Comparison of ENCODE assay signal across 15 cellular contexts in the genomic region with DNA sequence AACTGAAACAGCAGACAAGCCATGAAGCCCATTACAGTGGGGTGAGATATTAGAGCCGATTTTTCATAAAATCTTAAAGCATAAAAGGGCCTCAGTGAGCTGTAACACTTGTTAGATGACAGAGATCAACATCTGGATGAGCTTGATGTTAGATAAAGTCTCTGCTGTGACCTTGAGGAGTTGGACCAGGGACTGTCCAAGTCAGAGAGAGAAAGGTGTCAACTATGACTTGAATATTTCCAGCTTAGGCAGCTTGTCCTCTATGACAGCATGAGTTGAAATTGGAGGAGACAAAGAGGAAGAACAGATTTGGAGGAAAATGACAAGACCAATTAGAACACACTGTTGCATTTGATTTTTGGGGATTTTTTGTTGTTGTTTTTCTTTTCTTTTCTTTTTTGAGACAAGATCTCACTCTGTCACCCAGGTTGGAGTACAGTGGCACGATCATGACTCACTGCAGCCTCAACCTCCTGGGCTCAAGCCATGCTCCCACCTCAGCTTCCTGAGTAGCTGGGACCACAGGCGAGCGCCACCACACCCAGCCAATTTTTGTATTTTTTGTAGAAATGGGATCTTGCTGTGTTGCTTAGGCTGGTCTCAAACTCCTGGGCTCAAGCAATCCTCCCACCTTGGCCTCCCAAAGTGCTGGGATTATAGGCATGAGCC. TPM values are rescaled to one million over a fixed set of nuclear protein-coding genes. Genes with fewer than 3 reads are reported as not detected.
DNase-seq lines count a peak whose midpoint lies in the region; ATAC-seq lines count a peak whose summit lies in the region.
"Had no signal": no experiment of that assay in that cellular context is flagged by ENCODE, and none has a peak within 500 bp of the region (broad histone marks: within the 10 kb centered on the region; RNA-seq: fewer than 3 reads in every experiment).

No MANE protein-coding gene starts in this region.

- H3K27me3 ChIP-seq in BLaER1 treated with 17β-estradiol and CSF1 and Interleukin-3, amounts not matched to agents 10 nM and 100 nM = no peaks in the 10 kb centered on the region
- H3K27me3 ChIP-seq: ovary had no signal

- DNase-seq in CD1c-positive myeloid dendritic cell (ENCODE audit: extremely low spot score) (peak; percentile 69), OCI-M1 (lab: John Stamatoyannopoulos, UW) (peak; percentile 39), pons (ENCODE audit: low spot score) (no peak), mesenteric fat pad (ENCODE audit: low spot score) (no peak)
- DNase-seq: activated CD4-positive, CD25-positive, alpha-beta regulatory T cell; activated T-cell treated with anti-CD3 and anti-CD28 coated beads for 4 hours; DMS153; foreskin fibroblast; Kasumi-1; left cardiac atrium; NCI-H1436 treated with DMSO at 0.1 percent for 48 hours; ovary had no signal

- intact Hi-C loops in dendritic cell treated with granulocyte-macrophage colony-stimulating factor and Interleukin-4, amounts not matched to agents 40 ng/mL and 50 ng/mL, for 4 days (cut with micrococcal nuclease) = loop anchor here (2.0 kb wide), 1 partner anchor 37 kb away; no protein-coding TSS in a partner anchor

- H3K9me3 ChIP-seq in BLaER1 treated with 17β-estradiol and CSF1 and Interleukin-3, amounts not matched to agents 10 nM and 100 nM (replicated peaks in 1 of 11) = no peaks in the 10 kb centered on the region
- H3K9me3 ChIP-seq: ovary had no signal

- H3K9me3 Mint-ChIP-seq in dendritic cell treated with granulocyte-macrophage colony-stimulating factor and Interleukin-4, amounts not matched to agents 40 ng/mL and 50 ng/mL, for 4 days = no peaks in the 10 kb centered on the region

- no peak overlapping the region for H3K4me3 ChIP-seq in BLaER1 treated with 17β-estradiol and CSF1 and Interleukin-3, amounts not matched to agents 10 nM and 100 nM
- H3K4me3 ChIP-seq: ovary had no signal

- H3K36me3 ChIP-seq in BLaER1 treated with 17β-estradiol and CSF1 and Interleukin-3, amounts not matched to agents 10 nM and 100 nM = no peaks in the 10 kb centered on the region
- H3K36me3 ChIP-seq: ovary had no signal

- peaks cover 51 to 72% (median 60%) of the 10 kb centered on the region in 10 experiments for H3K4me1 ChIP-seq in BLaER1 treated with 17β-estradiol and CSF1 and Interleukin-3, amounts not matched to agents 10 nM and 100 nM

- no peak overlapping the region for H3K4me3 Mint-ChIP-seq in dendritic cell treated with granulocyte-macrophage colony-stimulating factor and Interleukin-4, amounts not matched to agents 40 ng/mL and 50 ng/mL, for 4 days

- H4K20me1 ChIP-seq in BLaER1 treated with 17β-estradiol and CSF1 and Interleukin-3, amounts not matched to agents 10 nM and 100 nM = no peaks in the 10 kb centered on the region

- peaks cover 63% of the 10 kb centered on the region for H3K4me1 Mint-ChIP-seq in dendritic cell treated with granulocyte-macrophage colony-stimulating factor and Interleukin-4, amounts not matched to agents 40 ng/mL and 50 ng/mL, for 4 days (ENCODE audit: low read depth)

- no peak for ATAC-seq in GM21390 (IDR thresholded peaks at IDR 0.05; ENCODE audit: unreplicated experiment)
- ATAC-seq: left cardiac atrium had no signal

- peak overlapping the region; percentile 39 to 92 (median 78); a peak in 21 of 22 replicates for H3K27ac ChIP-seq in BLaER1 treated with 17β-estradiol and CSF1 and Interleukin-3, amounts not matched to agents 10 nM and 100 nM
- H3K27ac ChIP-seq: ovary had no signal

- H3K27ac Mint-ChIP-seq in dendritic cell treated with granulocyte-macrophage colony-stimulating factor and Interleukin-4, amounts not matched to agents 40 ng/mL and 50 ng/mL, for 4 days = peak overlapping the region; percentile 92

- H3K4me2 ChIP-seq in BLaER1 treated with 17β-estradiol and CSF1 and Interleukin-3, amounts not matched to agents 10 nM and 100 nM = peak overlapping the region in 10 of 11 experiments; percentile 9 to 81 (median 66); a peak in 18 of 22 replicates

- H3K9ac ChIP-seq in BLaER1 treated with 17β-estradiol and CSF1 and Interleukin-3, amounts not matched to agents 10 nM and 100 nM = peak overlapping the region in 7 of 11 experiments; percentile 4 to 74 (median 58); a peak in 10 of 22 replicates

- no peaks in the 10 kb centered on the region for H3K27me3 Mint-ChIP-seq in dendritic cell treated with granulocyte-macrophage colony-stimulating factor and Interleukin-4, amounts not matched to agents 40 ng/mL and 50 ng/mL, for 4 days

- no peaks in the 10 kb centered on the region for H3K36me3 Mint-ChIP-seq in dendritic cell treated with granulocyte-macrophage colony-stimulating factor and Interleukin-4, amounts not matched to agents 40 ng/mL and 50 ng/mL, for 4 days (ENCODE audit: low read depth)

RNA-seq across cellular contexts. Expression of a gene that starts 35.4 kb away (rescaled TPM):
- total RNA-seq in mesenteric fat pad = 169 TPM

Comparison
In these comparisons a context has a peak if more than half of its experiments do, and no peak if none do; other contexts are left out.
1. DNase-seq: peak in CD1c-positive myeloid dendritic cell (single experiment) and OCI-M1 (single experiment); none in pons (single experiment) and mesenteric fat pad (single experiment).